Comparison of ENCODE assay signal across 16 cellular contexts in genomic region chr14:60153996-60154395, GRCh38. TPM values are rescaled to one million over a fixed set of nuclear protein-coding genes. Genes with fewer than 3 reads are reported as not detected.
A peak's percentile ranks its signal among the peaks of the same experiment; 100 is the strongest.
DNase-seq lines count a peak whose midpoint lies in the region; ATAC-seq and TF ChIP-seq lines count a peak whose summit lies in the region.
"Had no signal": no experiment of that assay in that cellular context is flagged by ENCODE, and none has a peak within 500 bp of the region (broad histone marks: within the 10 kb centered on the region; RNA-seq: fewer than 3 reads in every experiment).

No MANE protein-coding gene starts in this region.

- no peaks in the 10 kb centered on the region for H3K27me3 Mint-ChIP-seq in T-helper 17 cell
- H3K27me3 Mint-ChIP-seq in stimulated activated naive CD8-positive, alpha-beta T cell treated with anti-CD3 and anti-CD28 coated beads, Interleukin-15, amount 100 ng/mL, for 72 hours, result no peaks in the 10 kb centered on the region

- dilution Hi-C loops in mammary epithelial cell (cut with HindIII; ENCODE audit: low sequenced_read_pairs), result loop anchor here (5.0 kb wide), 1 partner anchor 42 kb away; no protein-coding TSS in a partner anchor

- H3K36me3 ChIP-seq in effector memory CD4-positive, alpha-beta T cell (ENCODE audit: control insufficient read depth, insufficient read depth, low read length), result peaks cover 23% of the 10 kb centered on the region
- H3K36me3 ChIP-seq in mammary epithelial cell (ENCODE audit: insufficient read depth, low read length), result peaks cover 11% of the 10 kb centered on the region

- WGBS in mammary epithelial cell (ENCODE audit: low coverage, missing lambda C conversion rate), result 59% methylated on average over 2 of the region's 2 CpGs

- H3K79me2 ChIP-seq in mammary epithelial cell (ENCODE audit: insufficient read depth, low read length), result peaks cover 49% of the 10 kb centered on the region

- no peaks in the 10 kb centered on the region for H4K20me1 ChIP-seq in mammary epithelial cell (ENCODE audit: insufficient read depth, low read length)

- no peak overlapping the region for H3K4me2 ChIP-seq in mammary epithelial cell (ENCODE audit: insufficient read depth, low read depth, low read length)
- H3K4me2 ChIP-seq: hepatocyte had no signal

- H3K27ac Mint-ChIP-seq in T-helper 17 cell, result peak overlapping the region; percentile 95
- peak overlapping the region in 1 of 2 donors; percentile 8 for H3K27ac Mint-ChIP-seq in stimulated activated naive CD8-positive, alpha-beta T cell treated with anti-CD3 and anti-CD28 coated beads, Interleukin-15, amount 100 ng/mL, for 72 hours

- intact Hi-C loops in mammary epithelial cell (cut with micrococcal nuclease), result no loop called here

- TF ChIP-seq CTCF in mammary epithelial cell (conservative IDR thresholded peaks at IDR 0.05 in 1 of 2, IDR thresholded peaks at IDR 0.05 in 1 of 2; ENCODE audit: extremely low read depth in 1 of 2, insufficient read depth in 1 of 2, low read depth in 1 of 2, low read length in 2 of 2), result no peak

- DNase-seq in activated gamma-delta T cell treated with Interleukin-2 at 50 U/mL for 16 hours, result peak; percentile 20
- DNase-seq in activated gamma-delta T cell (lab: John Stamatoyannopoulos, UW), result no peak
- DNase-seq in T-helper 17 cell, result no peak
- DNase-seq in effector memory CD4-positive, alpha-beta T cell, result no peak
- DNase-seq in stimulated activated naive CD8-positive, alpha-beta T cell treated with anti-CD3 and anti-CD28 coated beads, Interleukin-15, amount 100 ng/mL, for 72 hours, result peak in 1 of 2 donors; percentile 21
- DNase-seq in mammary epithelial cell, result no peak
- DNase-seq in COLO668 (lab: John Stamatoyannopoulos, UW; ENCODE audit: unreplicated experiment), result no peak
- no peak for DNase-seq in NOMO-1 (lab: John Stamatoyannopoulos, UW; ENCODE audit: unreplicated experiment in 2 of 2)
- DNase-seq: cerebellar nuclear complex; DMS53; left lung; NCI-H1092 treated with DMSO at 0.1 percent for 48 hours; stimulated activated CD4-positive, alpha-beta T cell treated with anti-CD3 and anti-CD28 coated beads, Interleukin-12 subunit alpha, Interleukin-12 subunit beta, amount 100 ng/mL, for 4 hours; SW 1271; thyroid gland had no signal

- no peaks in the 10 kb centered on the region for H3K9me3 Mint-ChIP-seq in stimulated activated naive CD8-positive, alpha-beta T cell treated with anti-CD3 and anti-CD28 coated beads, Interleukin-15, amount 100 ng/mL, for 72 hours

- H3K4me3 ChIP-seq in effector memory CD4-positive, alpha-beta T cell (ENCODE audit: insufficient read depth, low read depth, low read length, poor library complexity, severe bottlenecking), result no peak overlapping the region
- no peak overlapping the region for H3K4me3 ChIP-seq in mammary epithelial cell (replicated peaks in 1 of 3; ENCODE audit: insufficient read depth in 1 of 3, low read depth in 2 of 3, low read length in 3 of 3)
- H3K4me3 ChIP-seq: hepatocyte, left lung, thyroid gland had no signal

- ATAC-seq in T-helper 17 cell, result no peak
- ATAC-seq in stimulated activated naive CD8-positive, alpha-beta T cell treated with anti-CD3 and anti-CD28 coated beads, Interleukin-15, amount 100 ng/mL, for 72 hours, result no peak
- ATAC-seq: left lung had no signal

- H3K9me3 ChIP-seq in T-helper 17 cell (ENCODE audit: control insufficient read depth, low read length, poor library complexity, severe bottlenecking), result no peaks in the 10 kb centered on the region
- no peaks in the 10 kb centered on the region for H3K9me3 ChIP-seq in effector memory CD4-positive, alpha-beta T cell (ENCODE audit: control insufficient read depth, low read length)
- H3K9me3 ChIP-seq in mammary epithelial cell (replicated peaks; ENCODE audit: insufficient read depth, low read length), result no peaks in the 10 kb centered on the region
- H3K9me3 ChIP-seq: left lung, thyroid gland had no signal

- H3K36me3 Mint-ChIP-seq in T-helper 17 cell (ENCODE audit: low read depth), result peaks cover 2% of the 10 kb centered on the region

- no peak overlapping the region for H3K4me3 Mint-ChIP-seq in T-helper 17 cell
- H3K4me3 Mint-ChIP-seq in stimulated activated naive CD8-positive, alpha-beta T cell treated with anti-CD3 and anti-CD28 coated beads, Interleukin-15, amount 100 ng/mL, for 72 hours, result peak overlapping the region; percentile 18 to 24

- no peaks in the 10 kb centered on the region for H3K27me3 ChIP-seq in effector memory CD4-positive, alpha-beta T cell (replicated peaks; ENCODE audit: control insufficient read depth, insufficient read depth, low read length, poor library complexity, severe bottlenecking)
- no peaks in the 10 kb centered on the region for H3K27me3 ChIP-seq in mammary epithelial cell (ENCODE audit: insufficient read depth, low read length)
- H3K27me3 ChIP-seq: hepatocyte, left lung, thyroid gland had no signal

- H3K4me1 ChIP-seq in effector memory CD4-positive, alpha-beta T cell (ENCODE audit: control insufficient read depth, insufficient read depth, low read length, poor library complexity, severe bottlenecking), result peaks cover 29% of the 10 kb centered on the region
- H3K4me1 ChIP-seq in mammary epithelial cell (ENCODE audit: insufficient read depth, low read length), result peaks cover 20% of the 10 kb centered on the region

- in situ Hi-C loops in mammary epithelial cell (cut with MboI; ENCODE audit: low sequenced_read_pairs in 2 of 2), result no loop called here

- H3K4me1 Mint-ChIP-seq in T-helper 17 cell, result peaks cover 46% of the 10 kb centered on the region
- peaks cover 59% of the 10 kb centered on the region for H3K4me1 Mint-ChIP-seq in stimulated activated naive CD8-positive, alpha-beta T cell treated with anti-CD3 and anti-CD28 coated beads, Interleukin-15, amount 100 ng/mL, for 72 hours

- peak overlapping the region; percentile 57 for H3K27ac ChIP-seq in effector memory CD4-positive, alpha-beta T cell (ENCODE audit: insufficient read depth, low read length, poor library complexity, severe bottlenecking)
- no peak overlapping the region for H3K27ac ChIP-seq in mammary epithelial cell (ENCODE audit: insufficient read depth, low read depth, low read length)
- H3K27ac ChIP-seq: hepatocyte, thyroid gland had no signal

- no peak overlapping the region for H2AFZ ChIP-seq in mammary epithelial cell (ENCODE audit: low read depth, low read length)
- H2AFZ ChIP-seq: hepatocyte had no signal

- no TSS peak for BruUV-seq in mammary epithelial cell (replicated peaks; lab: Mats Ljungman, UMichigan)

- H3K9ac ChIP-seq in mammary epithelial cell (ENCODE audit: insufficient read depth, low read length), result no peak overlapping the region

- CTCF ChIA-PET in mammary epithelial cell (lab: Charles Lee; ENCODE audit: low non-redundant PET), result no interaction called here

RNA-seq across cellular contexts. Expression of gene DHRS7, which starts 11.2 kb away (rescaled TPM):
- total RNA-seq in T-helper 17 cell (10 to 100 TPM; 44.8 to 48.0 TPM), mammary epithelial cell (10 to 100 TPM; 73.0 to 85.0 TPM)
- polyA plus RNA-seq in mammary epithelial cell, result 69.0 TPM
- polyA minus RNA-seq in mammary epithelial cell, result 46.9 TPM
